Comparison of ENCODE assay signal across 1 cellular context in the genomic region with DNA sequence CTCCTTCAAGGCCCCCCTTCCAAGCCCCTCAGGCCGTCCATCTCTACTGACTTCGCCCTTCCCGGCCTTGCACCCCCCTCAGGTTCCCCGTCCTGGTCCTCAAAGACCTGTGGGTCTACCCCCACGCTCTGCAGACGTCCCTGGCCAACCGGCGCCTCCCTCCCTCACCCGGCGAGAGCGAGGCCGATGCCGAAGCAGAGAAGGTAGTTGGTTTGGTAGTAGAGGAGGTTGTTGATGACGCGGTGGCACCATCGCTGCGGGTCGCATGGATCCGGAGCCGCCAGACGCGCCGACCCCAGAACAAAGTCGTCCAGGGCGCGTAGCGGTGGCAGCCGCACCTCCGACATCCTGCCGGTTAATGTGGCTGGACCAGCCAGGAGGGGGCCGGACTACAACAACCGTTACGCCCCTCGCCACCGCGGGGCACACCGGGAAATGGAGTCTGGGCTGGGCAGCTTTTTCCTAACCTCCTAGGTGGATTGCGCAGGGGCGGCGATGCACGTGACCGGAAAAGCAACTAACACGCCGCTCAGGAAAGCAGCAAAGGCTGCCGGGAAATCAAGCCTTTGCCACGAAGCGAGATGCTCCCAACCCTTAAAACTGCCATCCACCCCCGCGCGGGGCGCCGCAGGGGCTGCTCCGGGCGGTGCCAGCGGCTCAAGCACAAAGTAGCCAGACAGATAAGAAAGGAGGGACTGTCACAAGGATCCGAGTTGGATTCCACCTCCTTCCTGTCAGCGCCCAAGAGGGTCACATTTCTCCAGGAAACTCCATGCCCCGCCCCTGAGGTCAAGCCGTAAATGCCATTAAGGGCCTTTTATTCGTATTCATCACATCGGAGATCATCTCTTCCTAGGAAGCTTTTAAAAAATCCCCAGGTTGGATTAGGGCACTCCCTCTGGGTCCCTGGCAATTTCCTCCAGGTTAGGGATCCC.
TF ChIP-seq lines count a peak whose summit lies in the region.

A gene with protein sequence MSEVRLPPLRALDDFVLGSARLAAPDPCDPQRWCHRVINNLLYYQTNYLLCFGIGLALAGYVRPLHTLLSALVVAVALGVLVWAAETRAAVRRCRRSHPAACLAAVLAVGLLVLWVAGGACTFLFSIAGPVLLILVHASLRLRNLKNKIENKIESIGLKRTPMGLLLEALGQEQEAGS (minus strand): TSS at position 362 of the 935 bp plus-strand sequence. CDS start 15 bp downstream, at position 347.

TF ChIP-seq in H1, 55 proteins besides CTCF, POLR2A, EP300 and RAD21 (continued from another document):
- TF ChIP-seq HDAC2 (IDR thresholded peaks at IDR 0.05; ENCODE audit: borderline replicate concordance in 1 of 2, low read depth in 2 of 2, low read length in 2 of 2) (0 out of 4 replicates have a peak, but pooled peaks of 1 of the 2 experiments have one; percentile 36), SIX5 (IDR thresholded peaks at IDR 0.05; ENCODE audit: low read depth, low read length) (peak; percentile 84), SP2 (IDR thresholded peaks at IDR 0.05; ENCODE audit: low read length) (no peak), YY1 (IDR thresholded peaks at IDR 0.05; ENCODE audit: low read depth, low read length) (no peak), CHD1 (IDR thresholded peaks at IDR 0.05; ENCODE audit: low read depth, low read length) (no peak), TAF7 (optimal IDR thresholded peaks at IDR 0.05; ENCODE audit: borderline replicate concordance, low read depth, low read length) (no peak), ASH2L (IDR thresholded peaks at IDR 0.05; ENCODE audit: low read length) (no peak), CBX5 (IDR thresholded peaks at IDR 0.05; ENCODE audit: low read depth, low read length) (no peak), RXRA (IDR thresholded peaks at IDR 0.05; ENCODE audit: insufficient read depth, low read depth, low read length) (no peak), TAF1 (IDR thresholded peaks at IDR 0.05; ENCODE audit: low read depth, low read length) (peak; percentile 34; the same call in 1 of the 2 replicates), NANOG (IDR thresholded peaks at IDR 0.05; ENCODE audit: insufficient read depth, low read depth, low read length, poor library complexity, severe bottlenecking) (no peak), KDM4A (IDR thresholded peaks at IDR 0.05; ENCODE audit: low read depth, low read length, severe bottlenecking) (no peak), JUN (IDR thresholded peaks at IDR 0.05; ENCODE audit: low read depth, low read length) (no peak), SIN3A (conservative IDR thresholded peaks at IDR 0.05 in 1 of 2, IDR thresholded peaks at IDR 0.05 in 1 of 2; ENCODE audit: low read depth in 1 of 2, low read length in 2 of 2) (peak in 1 of 2 experiments; percentile 69; a peak in 1 of 4 replicates), TCF12 (IDR thresholded peaks at IDR 0.05; ENCODE audit: low read depth, low read length) (no peak), EGR1 (IDR thresholded peaks at IDR 0.05; ENCODE audit: borderline replicate concordance, low read depth, low read length) (0 out of 2 replicates have a peak, but pooled peaks have one; percentile 20), KDM1A (IDR thresholded peaks at IDR 0.05; ENCODE audit: borderline replicate concordance, low read length) (no peak), CEBPB (IDR thresholded peaks at IDR 0.05; ENCODE audit: low read depth, low read length) (0 out of 2 replicates have a peak, but pooled peaks have one; percentile 33)
- TF ChIP-seq, protein P1, sequence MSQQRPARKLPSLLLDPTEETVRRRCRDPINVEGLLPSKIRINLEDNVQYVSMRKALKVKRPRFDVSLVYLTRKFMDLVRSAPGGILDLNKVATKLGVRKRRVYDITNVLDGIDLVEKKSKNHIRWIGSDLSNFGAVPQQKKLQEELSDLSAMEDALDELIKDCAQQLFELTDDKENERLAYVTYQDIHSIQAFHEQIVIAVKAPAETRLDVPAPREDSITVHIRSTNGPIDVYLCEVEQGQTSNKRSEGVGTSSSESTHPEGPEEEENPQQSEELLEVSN (IDR thresholded peaks at IDR 0.05), result peak; percentile 62; the same call in 1 of the 2 replicates
- TF ChIP-seq, protein P2, sequence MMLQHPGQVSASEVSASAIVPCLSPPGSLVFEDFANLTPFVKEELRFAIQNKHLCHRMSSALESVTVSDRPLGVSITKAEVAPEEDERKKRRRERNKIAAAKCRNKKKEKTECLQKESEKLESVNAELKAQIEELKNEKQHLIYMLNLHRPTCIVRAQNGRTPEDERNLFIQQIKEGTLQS (IDR thresholded peaks at IDR 0.05; ENCODE audit: insufficient read depth, low read depth, low read length), result 0 out of 2 replicates have a peak, but pooled peaks have one; percentile 52
